In the genomic region with DNA sequence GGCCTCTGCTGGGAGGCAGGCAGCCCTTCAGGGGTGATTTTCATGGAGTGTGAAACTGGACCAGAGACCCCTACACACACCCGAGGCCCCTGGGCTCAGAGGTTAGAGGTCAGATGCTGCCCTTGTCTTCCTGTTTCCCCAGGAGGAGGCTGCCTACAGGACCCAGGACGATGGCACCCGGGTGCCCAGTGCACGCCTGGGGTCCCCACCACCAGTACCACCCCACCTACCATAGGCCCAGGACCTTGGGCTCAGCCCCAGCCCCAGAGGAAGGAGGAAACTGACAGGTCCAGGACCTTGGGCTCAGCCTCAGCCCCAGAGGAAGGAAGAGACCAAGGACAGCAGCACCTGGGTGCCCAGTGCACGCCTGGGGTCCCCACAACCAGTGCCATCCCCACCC, we compare ENCODE assay signal across 24 cellular contexts.
"Had no signal": no experiment of that assay in that cellular context is flagged by ENCODE, and none has a peak within 500 bp of the region (broad histone marks: within the 10 kb centered on the region; RNA-seq: fewer than 3 reads in every experiment).

No MANE protein-coding gene starts in this region.

- H3K36me3 Mint-ChIP-seq: type B pancreatic cell had no signal

- H3K36me3 ChIP-seq: gastroesophageal sphincter, heart left ventricle, left lung, lower lobe of right lung, sigmoid colon, tibial artery had no signal

- H3K27ac ChIP-seq: gastroesophageal sphincter, heart left ventricle, hepatocyte, left lung, lower lobe of right lung, psoas muscle, sigmoid colon, testis, tibial artery had no signal

- H3K4me1 Mint-ChIP-seq: natural killer cell; stimulated activated memory B cell treated with anti-CD40 and anti-IgM and Interleukin-4, amounts not matched to agents 10 μg/mL and 1 μg/mL and 100 μg/mL, for 72 hours had no signal

- FAIRE-seq: endometrium, islet of Langerhans, urothelium cell line had no signal

- H3K4me3 ChIP-seq: gastroesophageal sphincter, heart left ventricle, hepatocyte, left lung, lower lobe of right lung, psoas muscle, sigmoid colon, testis, tibial artery had no signal

- H3K27me3 ChIP-seq: testis had no signal

- DNase-seq: central memory CD4-positive, alpha-beta T cell; cortex of kidney; effector memory CD8-positive, alpha-beta T cell; erythroblast; foreskin fibroblast; heart left ventricle; left cardiac atrium; lower lobe of right lung; natural killer cell; psoas muscle; sigmoid colon; stimulated activated CD4-positive, alpha-beta T cell treated with anti-CD3 and anti-CD28 coated beads, Interleukin-4, amount 100 ng/mL, for 4 hours; stimulated activated naive CD8-positive, alpha-beta T cell treated with anti-CD3 and anti-CD28 coated beads, Interleukin-15, Interleukin-2, amounts not matched to agents 100 U/mL and 50 U/mL, for 24 hours; substantia nigra; testis had no signal

- H3K4me1 ChIP-seq: gastroesophageal sphincter, heart left ventricle, left lung, lower lobe of right lung, psoas muscle, sigmoid colon, testis, tibial artery had no signal

- H3K4me3 Mint-ChIP-seq: effector memory CD8-positive, alpha-beta T cell; natural killer cell; stimulated activated memory B cell treated with anti-CD40 and anti-IgM and Interleukin-4, amounts not matched to agents 10 μg/mL and 1 μg/mL and 100 μg/mL, for 72 hours; type B pancreatic cell had no signal

- H2AFZ ChIP-seq: hepatocyte had no signal

- H3K9me3 ChIP-seq: testis had no signal

- H3K27ac Mint-ChIP-seq: effector memory CD8-positive, alpha-beta T cell; natural killer cell; stimulated activated memory B cell treated with anti-CD40 and anti-IgM and Interleukin-4, amounts not matched to agents 10 μg/mL and 1 μg/mL and 100 μg/mL, for 72 hours; type B pancreatic cell had no signal

- H3K4me2 ChIP-seq: hepatocyte had no signal
